ENCODE assay signal across 10 cellular contexts in the genomic region with DNA sequence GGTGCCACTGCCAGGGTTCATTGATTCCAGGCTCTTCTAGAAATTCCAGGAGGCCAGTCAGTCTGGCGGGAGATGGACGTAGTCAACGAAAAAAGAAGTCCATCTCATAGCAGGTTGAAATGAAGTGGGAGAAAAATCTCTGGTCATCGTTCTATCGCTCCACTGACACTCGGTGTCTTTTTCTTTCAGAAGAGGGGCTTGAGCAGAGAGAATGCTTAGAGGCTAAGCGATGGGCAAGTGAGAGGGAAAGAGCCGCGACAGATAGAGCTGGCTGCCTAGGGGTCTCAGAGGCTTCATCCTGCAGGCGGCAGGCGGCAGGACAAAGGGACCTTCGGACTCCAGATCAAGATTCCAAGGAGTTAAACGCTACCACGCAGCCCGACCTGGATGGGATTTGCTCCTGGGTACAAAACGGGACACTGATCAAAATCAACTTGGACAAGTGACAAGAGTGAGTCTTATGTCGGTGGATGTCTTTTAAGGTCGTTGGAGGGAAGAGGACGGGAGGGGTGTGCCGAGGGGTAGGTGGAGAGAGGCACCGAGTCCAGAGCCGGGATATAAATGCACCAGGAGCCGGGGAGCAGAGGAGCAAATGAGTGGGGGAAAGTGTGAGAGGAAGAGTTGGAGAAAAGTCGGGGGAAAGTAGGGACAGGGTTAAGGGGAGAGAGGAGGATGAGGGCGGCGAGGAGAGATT. TPM values are rescaled to one million over a fixed set of nuclear protein-coding genes. Genes with fewer than 3 reads are reported as not detected.
DNase-seq lines count a peak whose midpoint lies in the region; ATAC-seq and TF ChIP-seq lines count a peak whose summit lies in the region.
"Had no signal": no experiment of that assay in that cellular context is flagged by ENCODE, and none has a peak within 500 bp of the region (broad histone marks: within the 10 kb centered on the region; RNA-seq: fewer than 3 reads in every experiment).

No MANE protein-coding gene starts in this region.

- H3K4me1 Mint-ChIP-seq in activated B cell treated with CpG ODN at 0.5 μM for 24 hours, result peaks cover 15% of the 10 kb centered on the region

- H3K27ac Mint-ChIP-seq in activated B cell treated with CpG ODN at 0.5 μM for 24 hours, result no peak overlapping the region

- no peaks in the 10 kb centered on the region for H3K9me3 Mint-ChIP-seq in activated B cell treated with CpG ODN at 0.5 μM for 24 hours

- 49 to 59% (median 58%) methylated on average over 26 of the region's 26 CpGs for WGBS in ovary, 3 donors

- no peaks in the 10 kb centered on the region for H3K36me3 Mint-ChIP-seq in activated B cell treated with CpG ODN at 0.5 μM for 24 hours (ENCODE audit: low read depth)

- no peak overlapping the region for H3K27ac ChIP-seq in left ventricle myocardium inferior (replicated peaks)
- H3K27ac ChIP-seq in ovary, result no peak overlapping the region

- no peak for TF ChIP-seq EP300 in ovary (IDR thresholded peaks at IDR 0.05)

- H3K27me3 ChIP-seq in left ventricle myocardium inferior (ENCODE audit: low read depth) (no peaks in the 10 kb centered on the region), ovary (no peaks in the 10 kb centered on the region)

- H3K36me3 ChIP-seq in left ventricle myocardium inferior (no peaks in the 10 kb centered on the region), ovary (no peaks in the 10 kb centered on the region)

- intact Hi-C loops in activated B cell treated with CpG ODN at 0.5 μM for 24 hours (cut with micrococcal nuclease), result no loop called here
- intact Hi-C loops in left ventricle myocardium inferior (cut with micrococcal nuclease), result no loop called here
- intact Hi-C loops in ovary (cut with DNase I), result no loop called here

- peak overlapping the region; percentile 81 for H3K4me3 ChIP-seq in left ventricle myocardium inferior
- H3K4me3 ChIP-seq in ovary, result peak overlapping the region; percentile 50

- TF ChIP-seq CTCF in activated B cell treated with CpG ODN at 0.5 μM for 24 hours (IDR thresholded peaks at IDR 0.05), result no peak
- TF ChIP-seq CTCF in left ventricle myocardium inferior (IDR thresholded peaks at IDR 0.05; ENCODE audit: borderline replicate concordance), result no peak
- no peak for TF ChIP-seq CTCF in ovary (IDR thresholded peaks at IDR 0.05)

- peak; percentile 86 for DNase-seq in G401 (ENCODE audit: low spot score)
- no peak for DNase-seq in activated B cell treated with CpG ODN at 0.5 μM for 24 hours
- DNase-seq in left ventricle myocardium inferior, result no peak
- no peak for DNase-seq in ovary
- DNase-seq in 8988T, result no peak
- DNase-seq in hepatic stellate cell (ENCODE audit: low spot score), result no peak
- DNase-seq in NCI-H187 (lab: John Stamatoyannopoulos, UW), result no peak
- DNase-seq in erythroblast (lab: John Stamatoyannopoulos, UW), result no peak
- DNase-seq: activated CD4-positive, CD25-positive, alpha-beta regulatory T cell; central memory CD4-positive, alpha-beta T cell had no signal

- in situ Hi-C loops in G401 (cut with HindIII; ENCODE audit: low sequenced_read_pairs), result no loop called here

- CTCF ChIA-PET in activated B cell treated with CpG ODN at 0.5 μM for 24 hours (lab: Charles Lee), result no interaction called here

- peak overlapping the region; percentile 56 for H3K4me3 Mint-ChIP-seq in activated B cell treated with CpG ODN at 0.5 μM for 24 hours

- ATAC-seq in activated B cell treated with CpG ODN at 0.5 μM for 24 hours (ENCODE audit: low read depth), result no peak

- POLR2A ChIA-PET in activated B cell treated with CpG ODN at 0.5 μM for 24 hours (lab: Charles Lee), result no interaction called here

- peaks cover 48% of the 10 kb centered on the region for H3K27me3 Mint-ChIP-seq in activated B cell treated with CpG ODN at 0.5 μM for 24 hours

- H3K9me3 ChIP-seq in left ventricle myocardium inferior (replicated peaks) (no peaks in the 10 kb centered on the region), ovary (no peaks in the 10 kb centered on the region)

- TF ChIP-seq POLR2A in ovary (IDR thresholded peaks at IDR 0.05) (no peak), erythroblast (IDR thresholded peaks at IDR 0.05; ENCODE audit: low read length) (no peak)

- H3K4me1 ChIP-seq in left ventricle myocardium inferior (peaks cover 25% of the 10 kb centered on the region), ovary (ENCODE audit: insufficient read depth) (peaks cover 3% of the 10 kb centered on the region)

RNA-seq across cellular contexts. Expression of gene TMEM178A, which starts 0.7 kb away (rescaled TPM):
- 98.4 and 118 TPM in 2 replicates for total RNA-seq in G401 (2014; rRNA removed; shearing (Covaris generic))
- not detected in 2 replicates for total RNA-seq in activated B cell treated with CpG ODN at 0.5 μM for 24 hours
- 3.6 TPM for total RNA-seq in left ventricle myocardium inferior
- 1 to 10 TPM; 1.7 to 3.1 (median 2.6) TPM for total RNA-seq in ovary
- polyA plus RNA-seq in ovary, result 1 to 10 TPM; 2.0 to 7.0 TPM

Comparison
In these comparisons a context has a peak if more than half of its experiments do, and no peak if none do; other contexts are left out.
1. RNA of gene TMEM178A, which starts 0.7 kb away (total RNA-seq): 98.4 to 118 TPM in G401; 3.6 TPM in left ventricle myocardium inferior (single experiment), 1.7 to 3.1 TPM in ovary and not detected in activated B cell treated with CpG ODN at 0.5 μM for 24 hours; every median in the first group is over 10 times any median in the second.